3 cellular contexts compared by ENCODE assay signal in genomic region chr10:106487726-106488125, GRCh38.
"Had no signal": no experiment of that assay in that cellular context is flagged by ENCODE, and none has a peak within 500 bp of the region (broad histone marks: within the 10 kb centered on the region; RNA-seq: fewer than 3 reads in every experiment).

No MANE protein-coding gene starts in this region.

- ATAC-seq: GM12878 had no signal

- DNase-seq: GDM1, GF-D8 had no signal

- H3K4me3 ChIP-seq: GM12878 had no signal
